In the genomic region with DNA sequence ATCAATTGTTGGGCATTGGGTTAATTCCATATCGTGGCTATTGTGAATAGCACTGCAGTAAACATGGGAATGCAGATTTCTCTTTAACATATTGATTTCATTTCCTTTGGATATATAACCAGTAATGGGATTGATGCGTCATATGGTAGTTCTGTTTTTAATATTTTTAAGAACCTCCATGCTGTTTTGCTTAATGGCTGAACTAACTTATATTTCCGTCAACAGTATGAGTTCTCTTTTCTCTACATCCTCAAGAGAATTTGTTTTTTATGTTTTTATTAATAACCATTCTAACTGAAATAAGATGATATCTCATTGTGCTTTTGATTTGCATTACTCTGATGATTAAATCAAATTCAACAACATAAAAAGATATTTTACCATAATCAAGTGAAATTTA, we compare ENCODE assay signal across 21 cellular contexts.
DNase-seq lines count a peak whose midpoint lies in the region; ATAC-seq, FAIRE-seq and TF ChIP-seq lines count a peak whose summit lies in the region.
"Had no signal": no experiment of that assay in that cellular context is flagged by ENCODE, and none has a peak within 500 bp of the region (broad histone marks: within the 10 kb centered on the region; RNA-seq: fewer than 3 reads in every experiment).

No MANE protein-coding gene starts in this region.

- H3K4me1 Mint-ChIP-seq in endodermal cell, result no peaks in the 10 kb centered on the region
- H3K4me1 Mint-ChIP-seq in activated CD4-positive, alpha-beta memory T cell treated with anti-CD3 and anti-CD28 coated beads for 36 hours (ENCODE audit: low read depth), result no peaks in the 10 kb centered on the region
- H3K4me1 Mint-ChIP-seq: CD4-positive, alpha-beta memory T cell had no signal

- H3K27ac ChIP-seq in HCT116 (ENCODE audit: low read depth, low read length) (no peak overlapping the region), endodermal cell (ENCODE audit: low read depth, low read length) (no peak overlapping the region), small intestine (ENCODE audit: low read depth in 1 of 2, low read length in 1 of 2) (no peak overlapping the region), testis (no peak overlapping the region)

- no peaks in the 10 kb centered on the region for H3K9me2 ChIP-seq in HCT116 (ENCODE audit: insufficient read depth)

- H3K36me3 ChIP-seq in HCT116 (ENCODE audit: control insufficient read depth in 1 of 2, insufficient read depth in 2 of 2, low read length in 2 of 2) (no peaks in the 10 kb centered on the region), endodermal cell (ENCODE audit: control insufficient read depth, insufficient read depth, low read length) (peaks cover 12% of the 10 kb centered on the region), small intestine (ENCODE audit: control insufficient read depth in 2 of 2, insufficient read depth in 2 of 2, low read length in 2 of 2) (no peaks in the 10 kb centered on the region), testis (ENCODE audit: low read depth, missing control alignments) (no peaks in the 10 kb centered on the region)

- H3K4me3 ChIP-seq in HCT116 (replicated peaks in 1 of 2; ENCODE audit: low read depth in 1 of 2, low read length in 2 of 2) (no peak overlapping the region), endodermal cell (ENCODE audit: low read length) (peak overlapping the region; percentile 24), small intestine (ENCODE audit: low read depth in 1 of 2, low read length in 2 of 2) (no peak overlapping the region), testis (no peak overlapping the region)

- ATAC-seq in HCT116 (no peak), GM18511 (IDR thresholded peaks at IDR 0.05; ENCODE audit: unreplicated experiment) (no peak)

- no peak overlapping the region for H3K9ac ChIP-seq in HCT116 (ENCODE audit: low read length)
- no peak overlapping the region for H3K9ac ChIP-seq in endodermal cell (ENCODE audit: extremely low read depth, low read length, poor library complexity, severe bottlenecking)

- H3K9me3 ChIP-seq in HCT116 (ENCODE audit: control insufficient read depth in 1 of 2, insufficient read depth in 1 of 2, low read depth in 1 of 2, low read length in 2 of 2) (0 out of 4 replicates have a peak, but pooled peaks cover 0 to 24% of the 10 kb centered on the region in 2 experiments), endodermal cell (ENCODE audit: control insufficient read depth, low read length) (peaks cover 35% of the 10 kb centered on the region), small intestine (ENCODE audit: control insufficient read depth, low read depth) (no peaks in the 10 kb centered on the region), testis (no peaks in the 10 kb centered on the region)

- no TSS peak for BruUV-seq in HCT116 (replicated peaks; lab: Mats Ljungman, UMichigan)

- TF ChIP-seq POLR2A in HCT116 (IDR thresholded peaks at IDR 0.05; ENCODE audit: borderline replicate concordance, extremely low read depth, insufficient read depth, insufficient read length), result no peak
- TF ChIP-seq POLR2A in testis (IDR thresholded peaks at IDR 0.05), result no peak

- CTCF ChIA-PET in HCT116 (lab: Charles Lee), result no interaction called here
- CTCF ChIA-PET in activated CD4-positive, alpha-beta memory T cell treated with anti-CD3 and anti-CD28 coated beads for 36 hours (lab: Charles Lee), result no interaction called here

- peaks cover 24% of the 10 kb centered on the region for H3K36me3 Mint-ChIP-seq in endodermal cell (ENCODE audit: low read depth)
- peaks cover 3% of the 10 kb centered on the region for H3K36me3 Mint-ChIP-seq in activated CD4-positive, alpha-beta memory T cell treated with anti-CD3 and anti-CD28 coated beads for 36 hours

- POLR2A ChIA-PET in HCT116 (lab: Charles Lee), result no interaction called here
- POLR2A ChIA-PET in activated CD4-positive, alpha-beta memory T cell treated with anti-CD3 and anti-CD28 coated beads for 36 hours (lab: Charles Lee), result no interaction called here

- H3K4me2 ChIP-seq in HCT116 (ENCODE audit: low read length), result no peak overlapping the region

- H3K4me3 Mint-ChIP-seq in endodermal cell, result no peak overlapping the region
- no peak overlapping the region for H3K4me3 Mint-ChIP-seq in activated CD4-positive, alpha-beta memory T cell treated with anti-CD3 and anti-CD28 coated beads for 36 hours
- H3K4me3 Mint-ChIP-seq: CD4-positive, alpha-beta memory T cell; HFFc6 had no signal

- peaks cover 24% of the 10 kb centered on the region for H3K9me3 Mint-ChIP-seq in endodermal cell
- peaks cover 45% of the 10 kb centered on the region for H3K9me3 Mint-ChIP-seq in activated CD4-positive, alpha-beta memory T cell treated with anti-CD3 and anti-CD28 coated beads for 36 hours

- H2AFZ ChIP-seq in HCT116 (ENCODE audit: low read depth, low read length, poor library complexity, severe bottlenecking), result no peak overlapping the region

- H3K4me1 ChIP-seq in HCT116 (ENCODE audit: control insufficient read depth in 1 of 2, insufficient read depth in 2 of 2, low read length in 2 of 2) (no peaks in the 10 kb centered on the region), endodermal cell (ENCODE audit: control insufficient read depth, insufficient read depth, low read length) (no peaks in the 10 kb centered on the region), small intestine (ENCODE audit: control insufficient read depth in 2 of 2, insufficient read depth in 1 of 2, low read depth in 1 of 2, low read length in 1 of 2) (no peaks in the 10 kb centered on the region), testis (no peaks in the 10 kb centered on the region)

- FAIRE-seq in small intestine (lab: Jason Lieb, UNC), result peak; percentile 36
- FAIRE-seq: GM12891, GM18507 had no signal

- no peaks in the 10 kb centered on the region for H4K20me1 ChIP-seq in HCT116 (ENCODE audit: insufficient read depth)

- TF ChIP-seq CTCF in HCT116 (IDR thresholded peaks at IDR 0.05 in 2 of 3, conservative IDR thresholded peaks at IDR 0.05 in 1 of 3; ENCODE audit: borderline replicate concordance in 1 of 3, insufficient read depth in 1 of 3, low read depth in 2 of 3, low read length in 2 of 3) (no peak), endodermal cell (conservative IDR thresholded peaks at IDR 0.05) (no peak), testis (IDR thresholded peaks at IDR 0.05) (no peak)

- H3K27me3 Mint-ChIP-seq in endodermal cell (ENCODE audit: insufficient read depth), result no peaks in the 10 kb centered on the region
- H3K27me3 Mint-ChIP-seq in activated CD4-positive, alpha-beta memory T cell treated with anti-CD3 and anti-CD28 coated beads for 36 hours, result no peaks in the 10 kb centered on the region
- H3K27me3 Mint-ChIP-seq: CD4-positive, alpha-beta memory T cell had no signal

- no peak for TF ChIP-seq RAD21 in HCT116 (IDR thresholded peaks at IDR 0.05; ENCODE audit: low read depth)

- no peaks in the 10 kb centered on the region for H3K27me3 ChIP-seq in HCT116 (ENCODE audit: insufficient read depth, low read length)
- no peaks in the 10 kb centered on the region for H3K27me3 ChIP-seq in endodermal cell (ENCODE audit: control insufficient read depth, insufficient read depth, low read length, poor library complexity, severe bottlenecking)
- H3K27me3 ChIP-seq in small intestine (ENCODE audit: control insufficient read depth in 2 of 2, insufficient read depth in 2 of 2, low read length in 2 of 2), result no peaks in the 10 kb centered on the region
- H3K27me3 ChIP-seq in testis, result no peaks in the 10 kb centered on the region

- no peaks in the 10 kb centered on the region for H3K79me2 ChIP-seq in HCT116 (ENCODE audit: insufficient read depth, low read length)

- 100% methylated on average over 1 of the region's 3 CpGs for WGBS in endodermal cell (ENCODE audit: insufficient coverage in 1 of 2, insufficient read length in 1 of 2), 2 experiments
- 84 to 90% (median 89%) methylated on average over 3 of the region's 3 CpGs for WGBS in small intestine, 3 donors
- 92 to 97% methylated on average over 3 of the region's 3 CpGs for WGBS in testis, 2 donors

- H3K27ac Mint-ChIP-seq in endodermal cell, result no peak overlapping the region
- no peak overlapping the region for H3K27ac Mint-ChIP-seq in activated CD4-positive, alpha-beta memory T cell treated with anti-CD3 and anti-CD28 coated beads for 36 hours
- H3K27ac Mint-ChIP-seq: CD4-positive, alpha-beta memory T cell; HFFc6 had no signal

- RAD21 ChIA-PET in HCT116 (lab: Charles Lee; ENCODE audit: low non-redundant PET in 1 of 2, low total read pairs in 2 of 2, uncharacterized antibody in 2 of 2, unreplicated experiment in 2 of 2), result no interaction called here

- intact Hi-C loops in HCT116 (cut with micrococcal nuclease) (no loop called here), testis (cut with DNase I; ENCODE audit: low total_unique reads) (no loop called here)
- intact Hi-C loops in activated CD4-positive, alpha-beta memory T cell treated with anti-CD3 and anti-CD28 coated beads for 36 hours (cut with micrococcal nuclease), result no loop called here

- DNase-seq in HCT116 (ENCODE audit: low read depth, low spot score), result no peak
- DNase-seq in amniotic epithelial cell (ENCODE audit: low read depth), result peak; percentile 1
- DNase-seq in endodermal cell, result no peak
- DNase-seq in small intestine, result no peak
- no peak for DNase-seq in activated CD4-positive, alpha-beta memory T cell treated with anti-CD3 and anti-CD28 coated beads for 36 hours
- no peak for DNase-seq in testis
- DNase-seq: 8988T; C1 segment of cervical spinal cord; Calu3; CD4-positive, alpha-beta memory T cell; COR-L47; DMS53; DMS79 treated with DMSO at 0.1 percent for 48 hours; GF-D8; GOT3; H7; HCEC 1CT; HFFc6 had no signal

TF ChIP-seq in HCT116, 20 proteins besides CTCF, POLR2A, EP300 and RAD21:
- TF ChIP-seq ZNF274 (IDR thresholded peaks at IDR 0.05; ENCODE audit: low read depth, low read length), result peak; percentile 91
- no peak for TF ChIP-seq EGR1 (IDR thresholded peaks at IDR 0.05; ENCODE audit: low read depth)
- no peak for TF ChIP-seq ZBTB33 (IDR thresholded peaks at IDR 0.05; ENCODE audit: extremely low read depth, insufficient replicate concordance, low read length)
TF ChIP-seq in HCT116: peak in this region for 1.
